1 cellular context compared by ENCODE assay signal in the genomic region with DNA sequence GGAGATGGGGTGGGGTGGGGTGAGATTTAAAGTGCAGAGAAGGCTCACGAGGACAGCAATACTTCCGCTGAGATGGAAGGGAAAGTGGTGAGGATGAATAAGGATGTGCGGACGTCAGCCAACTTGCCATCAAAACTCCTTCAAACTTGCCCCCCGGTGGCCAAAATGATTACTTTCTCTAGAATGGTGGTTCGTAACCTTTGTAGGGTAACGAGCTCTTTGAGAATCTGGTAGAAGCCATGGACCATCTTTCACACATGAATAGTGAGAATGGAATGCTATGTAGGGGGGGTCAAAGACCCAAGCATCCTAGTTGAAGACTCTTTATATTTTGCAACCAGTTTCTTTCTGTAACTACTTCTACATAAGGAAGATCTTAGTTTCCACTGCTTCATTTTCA.
A peak's percentile ranks its signal among the peaks of the same experiment; 100 is the strongest.
TF ChIP-seq lines count a peak whose summit lies in the region.

No MANE protein-coding gene starts in this region.

TF ChIP-seq in GM23338, 12 proteins besides CTCF, POLR2A, EP300 and RAD21 (continued from another document):
- peak; percentile 47 for TF ChIP-seq ZNF462 (CRISPR knock-in tag; IDR thresholded peaks at IDR 0.05)
- TF ChIP-seq, protein P1, sequence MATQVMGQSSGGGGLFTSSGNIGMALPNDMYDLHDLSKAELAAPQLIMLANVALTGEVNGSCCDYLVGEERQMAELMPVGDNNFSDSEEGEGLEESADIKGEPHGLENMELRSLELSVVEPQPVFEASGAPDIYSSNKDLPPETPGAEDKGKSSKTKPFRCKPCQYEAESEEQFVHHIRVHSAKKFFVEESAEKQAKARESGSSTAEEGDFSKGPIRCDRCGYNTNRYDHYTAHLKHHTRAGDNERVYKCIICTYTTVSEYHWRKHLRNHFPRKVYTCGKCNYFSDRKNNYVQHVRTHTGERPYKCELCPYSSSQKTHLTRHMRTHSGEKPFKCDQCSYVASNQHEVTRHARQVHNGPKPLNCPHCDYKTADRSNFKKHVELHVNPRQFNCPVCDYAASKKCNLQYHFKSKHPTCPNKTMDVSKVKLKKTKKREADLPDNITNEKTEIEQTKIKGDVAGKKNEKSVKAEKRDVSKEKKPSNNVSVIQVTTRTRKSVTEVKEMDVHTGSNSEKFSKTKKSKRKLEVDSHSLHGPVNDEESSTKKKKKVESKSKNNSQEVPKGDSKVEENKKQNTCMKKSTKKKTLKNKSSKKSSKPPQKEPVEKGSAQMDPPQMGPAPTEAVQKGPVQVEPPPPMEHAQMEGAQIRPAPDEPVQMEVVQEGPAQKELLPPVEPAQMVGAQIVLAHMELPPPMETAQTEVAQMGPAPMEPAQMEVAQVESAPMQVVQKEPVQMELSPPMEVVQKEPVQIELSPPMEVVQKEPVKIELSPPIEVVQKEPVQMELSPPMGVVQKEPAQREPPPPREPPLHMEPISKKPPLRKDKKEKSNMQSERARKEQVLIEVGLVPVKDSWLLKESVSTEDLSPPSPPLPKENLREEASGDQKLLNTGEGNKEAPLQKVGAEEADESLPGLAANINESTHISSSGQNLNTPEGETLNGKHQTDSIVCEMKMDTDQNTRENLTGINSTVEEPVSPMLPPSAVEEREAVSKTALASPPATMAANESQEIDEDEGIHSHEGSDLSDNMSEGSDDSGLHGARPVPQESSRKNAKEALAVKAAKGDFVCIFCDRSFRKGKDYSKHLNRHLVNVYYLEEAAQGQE (IDR thresholded peaks at IDR 0.05; ENCODE audit: unreplicated experiment) = no peak
- no peak for TF ChIP-seq NANOG (IDR thresholded peaks at IDR 0.05; ENCODE audit: borderline replicate concordance)
